In the genomic region with DNA sequence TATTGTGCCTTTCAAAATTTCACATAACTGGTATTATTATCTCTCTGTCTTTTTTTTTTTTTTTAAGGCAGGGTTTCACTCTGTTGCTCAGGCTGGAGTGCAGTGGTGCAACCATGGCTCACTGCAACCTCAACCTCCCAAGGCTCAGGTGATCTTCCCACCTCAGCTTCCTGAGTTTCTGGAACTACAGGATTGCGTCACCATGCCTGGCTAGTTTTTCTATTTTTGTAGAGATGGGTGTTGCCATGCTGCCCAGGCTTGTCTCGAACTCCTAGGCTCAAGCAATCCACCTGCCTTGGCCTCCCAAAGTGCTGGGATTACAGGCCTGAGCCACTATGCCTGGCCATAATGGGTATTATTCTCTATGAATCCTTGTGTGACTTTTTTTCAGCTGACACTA, we compare ENCODE assay signal across 34 cellular contexts.
"Had no signal": no experiment of that assay in that cellular context is flagged by ENCODE, and none has a peak within 500 bp of the region (broad histone marks: within the 10 kb centered on the region; RNA-seq: fewer than 3 reads in every experiment).

No MANE protein-coding gene starts in this region.

- H3K27ac ChIP-seq: brain microvascular endothelial cell, cardiac muscle cell, colonic mucosa, gastrocnemius medialis, heart left ventricle had no signal

- H3K4me1 Mint-ChIP-seq: activated CD4-positive, alpha-beta T cell treated with anti-CD3 and anti-CD28 coated beads for 36 hours; activated CD4-positive, alpha-beta T cell treated with anti-CD3 and anti-CD28 coated beads, Interleukin-2, amount 10 ng/mL, durations not matched to agents 24 days and 14 days; activated CD8-positive, alpha-beta memory T cell treated with anti-CD3 and anti-CD28 coated beads, Interleukin-2, amount 10 ng/mL, durations not matched to agents 7 days and 5 days; T-helper 17 cell had no signal

- H3K36me3 ChIP-seq: brain microvascular endothelial cell, cardiac muscle cell, colonic mucosa, gastrocnemius medialis, heart left ventricle had no signal

- H3K4me3 Mint-ChIP-seq: activated CD4-positive, alpha-beta memory T cell treated with anti-CD3 and anti-CD28 coated beads for 36 hours; activated CD4-positive, alpha-beta T cell treated with anti-CD3 and anti-CD28 coated beads for 36 hours; activated CD4-positive, alpha-beta T cell treated with anti-CD3 and anti-CD28 coated beads, Interleukin-2, amount 10 ng/mL, durations not matched to agents 24 days and 14 days; activated CD8-positive, alpha-beta memory T cell treated with anti-CD3 and anti-CD28 coated beads, Interleukin-2, amount 10 ng/mL, durations not matched to agents 7 days and 5 days; activated CD8-positive, alpha-beta T cell treated with anti-CD3 and anti-CD28 coated beads, Interleukin-2, amount 10 ng/mL, durations not matched to agents 7 days and 5 days; activated naive CD8-positive, alpha-beta T cell; activated T-helper 1 cell treated with anti-CD3 and anti-CD28 coated beads, Interleukin-12 subunit alpha, Interleukin-12 subunit beta, Interleukin-2, Interleukin-4 antibody, amounts not matched to agents 30 ng/mL and 10 ng/mL and 1 ng/mL, durations not matched to agents 14 hours and 24 hours and 36 hours; T-helper 17 cell had no signal

- H3K36me3 Mint-ChIP-seq: activated CD4-positive, alpha-beta memory T cell treated with anti-CD3 and anti-CD28 coated beads for 36 hours; activated CD8-positive, alpha-beta memory T cell treated with anti-CD3 and anti-CD28 coated beads, Interleukin-2, amount 10 ng/mL, durations not matched to agents 7 days and 5 days; activated naive CD8-positive, alpha-beta T cell had no signal

- H3K4me3 ChIP-seq: cardiac muscle cell, colonic mucosa, gastrocnemius medialis, heart left ventricle had no signal

- ATAC-seq: activated CD4-positive, alpha-beta T cell treated with anti-CD3 and anti-CD28 coated beads for 36 hours; activated CD8-positive, alpha-beta memory T cell treated with anti-CD3 and anti-CD28 coated beads, Interleukin-2, amount 10 ng/mL, durations not matched to agents 7 days and 5 days; activated CD8-positive, alpha-beta T cell treated with anti-CD3 and anti-CD28 coated beads, Interleukin-2, amount 10 ng/mL, durations not matched to agents 7 days and 5 days; gastrocnemius medialis; heart left ventricle; T-helper 17 cell had no signal

- H3K4me1 ChIP-seq: colonic mucosa, gastrocnemius medialis, heart left ventricle had no signal

- H3K9me3 ChIP-seq: colonic mucosa, gastrocnemius medialis had no signal

- H3K9me3 Mint-ChIP-seq: activated CD4-positive, alpha-beta T cell treated with anti-CD3 and anti-CD28 coated beads, Interleukin-2, amount 10 ng/mL, durations not matched to agents 24 days and 14 days; activated T-helper 1 cell treated with anti-CD3 and anti-CD28 coated beads, Interleukin-12 subunit alpha, Interleukin-12 subunit beta, Interleukin-2, Interleukin-4 antibody, amounts not matched to agents 30 ng/mL and 10 ng/mL and 1 ng/mL, durations not matched to agents 14 hours and 24 hours and 36 hours; activated T-helper 2 cell treated with anti-CD3 and anti-CD28 coated beads, Interferon-gamma antibody, Interleukin-2, Interleukin-4, amounts not matched to agents 10 μg/mL and 5 μg/mL and 100 μg/mL, durations not matched to agents 14 hours and 24 hours and 36 hours had no signal

- FAIRE-seq: astrocyte, endometrium, endothelial cell of umbilical vein had no signal

- H3K27ac Mint-ChIP-seq: activated CD4-positive, alpha-beta memory T cell treated with anti-CD3 and anti-CD28 coated beads for 36 hours; activated CD4-positive, alpha-beta T cell treated with anti-CD3 and anti-CD28 coated beads for 36 hours; activated CD4-positive, alpha-beta T cell treated with anti-CD3 and anti-CD28 coated beads, Interleukin-2, amount 10 ng/mL, durations not matched to agents 24 days and 14 days; activated CD8-positive, alpha-beta memory T cell treated with anti-CD3 and anti-CD28 coated beads, Interleukin-2, amount 10 ng/mL, durations not matched to agents 7 days and 5 days; activated CD8-positive, alpha-beta T cell treated with anti-CD3 and anti-CD28 coated beads, Interleukin-2, amount 10 ng/mL, durations not matched to agents 7 days and 5 days; activated naive CD8-positive, alpha-beta T cell; activated T-helper 1 cell treated with anti-CD3 and anti-CD28 coated beads, Interleukin-12 subunit alpha, Interleukin-12 subunit beta, Interleukin-2, Interleukin-4 antibody, amounts not matched to agents 30 ng/mL and 10 ng/mL and 1 ng/mL, durations not matched to agents 14 hours and 24 hours and 36 hours; activated T-helper 2 cell treated with anti-CD3 and anti-CD28 coated beads, Interferon-gamma antibody, Interleukin-2, Interleukin-4, amounts not matched to agents 10 μg/mL and 5 μg/mL and 100 μg/mL, durations not matched to agents 14 hours and 24 hours and 36 hours; T-helper 17 cell had no signal

- H3K27me3 ChIP-seq: brain microvascular endothelial cell, cardiac muscle cell, colonic mucosa, gastrocnemius medialis had no signal

- DNase-seq: activated CD4-positive, alpha-beta memory T cell treated with anti-CD3 and anti-CD28 coated beads for 36 hours; activated CD4-positive, alpha-beta T cell treated with anti-CD3 and anti-CD28 coated beads for 36 hours; activated CD4-positive, alpha-beta T cell treated with anti-CD3 and anti-CD28 coated beads, Interleukin-2, amount 10 ng/mL, durations not matched to agents 24 days and 14 days; activated CD4-positive, CD25-positive, alpha-beta regulatory T cell; activated CD4-positive, CD25-positive, alpha-beta regulatory T cell treated with anti-CD3 and anti-CD28 coated beads, Interleukin-2, amount 50 U/mL, for 72 hours; activated CD8-positive, alpha-beta memory T cell treated with anti-CD3 and anti-CD28 coated beads, Interleukin-2, amount 10 ng/mL, durations not matched to agents 7 days and 5 days; activated CD8-positive, alpha-beta memory T cell treated with anti-CD3 and anti-CD28 coated beads, Interleukin-2, amount 50 U/mL, for 4 hours; activated CD8-positive, alpha-beta T cell treated with anti-CD3 and anti-CD28 coated beads, Interleukin-2, amount 10 ng/mL, durations not matched to agents 7 days and 5 days; activated gamma-delta T cell treated with Interleukin-2 at 50 U/mL for 16 hours; activated naive CD4-positive, alpha-beta T cell treated with anti-CD3 and anti-CD28 coated beads, Interleukin-2, amount 50 U/mL, for 16 hours; activated naive CD4-positive, alpha-beta T cell treated with Interleukin-2 at 50 U/mL for 16 hours; activated T-cell treated with anti-CD3 and anti-CD28 coated beads, Interleukin-2, amount 50 U/mL, for 1 hour; activated T-cell treated with anti-CD3 and anti-CD28 coated beads, Interleukin-2, amount 50 U/mL, for 48 hours; amniotic stem cell; anterior cingulate cortex; brain microvascular endothelial cell; central memory CD4-positive, alpha-beta T cell; cerebellar nuclear complex; colonic mucosa; effector CD8-positive, alpha-beta T cell; erythroblast; foreskin fibroblast; gastrocnemius medialis; glutamatergic neuron; heart left ventricle; T-helper 1 cell; T-helper 17 cell had no signal

- H3K27me3 Mint-ChIP-seq: activated CD4-positive, alpha-beta T cell treated with anti-CD3 and anti-CD28 coated beads, Interleukin-2, amount 10 ng/mL, durations not matched to agents 24 days and 14 days had no signal
